Comparison of ENCODE assay signal across 8 cellular contexts in the genomic region with DNA sequence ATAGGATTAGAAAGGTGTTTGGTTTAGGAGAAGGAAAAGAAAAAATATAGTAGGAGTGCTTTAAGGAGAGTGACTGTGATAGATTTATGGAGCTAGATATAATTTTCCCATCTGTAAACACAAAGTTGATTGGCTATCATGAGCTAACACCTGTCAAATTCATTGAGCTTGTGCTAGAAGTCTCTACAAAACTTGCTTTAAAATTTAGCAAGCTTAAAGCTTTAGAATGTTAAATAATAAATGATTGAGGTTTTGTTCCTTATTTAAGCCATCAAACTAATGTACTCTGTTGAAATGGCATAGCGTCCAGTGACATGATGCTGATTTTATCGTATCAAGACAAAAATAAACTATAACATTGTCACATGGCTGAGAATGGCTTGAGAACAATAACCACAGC.
"Had no signal": no experiment of that assay in that cellular context is flagged by ENCODE, and none has a peak within 500 bp of the region (broad histone marks: within the 10 kb centered on the region; RNA-seq: fewer than 3 reads in every experiment).

No MANE protein-coding gene starts in this region.

- H3K9ac ChIP-seq: KMS-11 had no signal

- H3K27ac ChIP-seq: HL-60, KMS-11 had no signal

- H3K27ac Mint-ChIP-seq: IgD-negative memory B cell had no signal

- H3K4me3 ChIP-seq: K562 had no signal

- H3K4me3 Mint-ChIP-seq: IgD-negative memory B cell had no signal

- DNase-seq: IMR-90, KBM-7, KG1 had no signal

- H3K4me1 Mint-ChIP-seq: IgD-negative memory B cell had no signal

- H3K4me2 ChIP-seq: KMS-11 had no signal

- H3K36me3 Mint-ChIP-seq: IgD-negative memory B cell had no signal

- ATAC-seq: HepG2, K562 had no signal

- H3K27me3 Mint-ChIP-seq: IgD-negative memory B cell had no signal
